Comparison of ENCODE assay signal across 8 cellular contexts in genomic region chr1:234875953-234876814, GRCh38.
DNase-seq lines count a peak whose midpoint lies in the region; ATAC-seq and TF ChIP-seq lines count a peak whose summit lies in the region.

No MANE protein-coding gene starts in this region.

- H3K9ac ChIP-seq in liver (ENCODE audit: low read depth in 1 of 2, low read length in 2 of 2): peak overlapping the region in 1 of 2 donors; percentile 61

- H3K27me3 ChIP-seq in liver (ENCODE audit: control insufficient read depth in 4 of 4, insufficient read depth in 4 of 4, low read length in 3 of 4) (no peaks in the 10 kb centered on the region), upper lobe of right lung (no peaks in the 10 kb centered on the region)

- H3K27me3 Mint-ChIP-seq in activated T-cell treated with anti-CD3 and anti-CD28 coated beads, Interleukin-2, amount 50 U/mL, for 4 hours (ENCODE audit: low read depth): no peaks in the 10 kb centered on the region

- H3K9me3 ChIP-seq in liver (ENCODE audit: control insufficient read depth in 4 of 4, low read length in 3 of 4) (no peaks in the 10 kb centered on the region), upper lobe of right lung (no peaks in the 10 kb centered on the region)

- H3K4me3 Mint-ChIP-seq in activated T-cell treated with anti-CD3 and anti-CD28 coated beads, Interleukin-2, amount 50 U/mL, for 4 hours: no peak overlapping the region

- peak; percentile 42 to 58 for ATAC-seq in activated T-cell treated with anti-CD3 and anti-CD28 coated beads, Interleukin-2, amount 50 U/mL, for 4 hours
- ATAC-seq in upper lobe of right lung (peak; percentile 80), HG02798 (IDR thresholded peaks at IDR 0.05; ENCODE audit: poor library complexity, unreplicated experiment) (no peak), GM18861 (IDR thresholded peaks at IDR 0.05; ENCODE audit: unreplicated experiment) (no peak)

- peak; percentile 37 to 50 (median 38) for DNase-seq in stimulated activated CD4-positive, alpha-beta T cell treated with anti-CD3 and anti-CD28 coated beads, Interleukin-12 subunit alpha, Interleukin-12 subunit beta, amount 100 ng/mL, for 48 hours (ENCODE audit: low read depth in 2 of 3, low spot score in 1 of 3)
- DNase-seq in stimulated activated CD4-positive, alpha-beta T cell treated with anti-CD3 and anti-CD28 coated beads, Interleukin-4, amount 100 ng/mL, for 1 hour: no peak
- no peak for DNase-seq in activated T-cell treated with anti-CD3 and anti-CD28 coated beads, Interleukin-2, amount 50 U/mL, for 4 hours
- DNase-seq in upper lobe of right lung (peak; percentile 66), NCI-H187 treated with DMSO at 0.1 percent for 48 hours (lab: John Stamatoyannopoulos, UW) (no peak)

- 25% methylated on average over 15 of the region's 15 CpGs for WGBS in liver

- no peak for TF ChIP-seq CTCF in liver (IDR thresholded peaks at IDR 0.05; ENCODE audit: low read depth, low read length, missing input control)
- TF ChIP-seq CTCF in upper lobe of right lung (IDR thresholded peaks at IDR 0.05): no peak

- H3K36me3 Mint-ChIP-seq in activated T-cell treated with anti-CD3 and anti-CD28 coated beads, Interleukin-2, amount 50 U/mL, for 4 hours (ENCODE audit: insufficient read depth): no peaks in the 10 kb centered on the region

- H3K4me3 ChIP-seq in liver (ENCODE audit: low read depth in 1 of 3, low read length in 3 of 3) (no peak overlapping the region), upper lobe of right lung (no peak overlapping the region)

- H3K4me1 ChIP-seq in liver (ENCODE audit: control insufficient read depth in 4 of 4, insufficient read depth in 4 of 4, low read length in 3 of 4) (peaks cover 13 to 35% (median 20%) of the 10 kb centered on the region in 4 donors), upper lobe of right lung (peaks cover 25% of the 10 kb centered on the region)

- no peaks in the 10 kb centered on the region for H3K9me3 Mint-ChIP-seq in activated T-cell treated with anti-CD3 and anti-CD28 coated beads, Interleukin-2, amount 50 U/mL, for 4 hours

- TF ChIP-seq RAD21 in liver (IDR thresholded peaks at IDR 0.05): peak; percentile 71 to 81

- intact Hi-C loops in upper lobe of right lung (cut with DNase I): no loop called here

- no peaks in the 10 kb centered on the region for H3K36me3 ChIP-seq in liver (ENCODE audit: control insufficient read depth in 4 of 4, insufficient read depth in 3 of 4, low read depth in 1 of 4, low read length in 3 of 4)
- no peaks in the 10 kb centered on the region for H3K36me3 ChIP-seq in upper lobe of right lung

- H3K27ac ChIP-seq in liver (ENCODE audit: low read depth in 1 of 2, low read length in 2 of 2) (peak overlapping the region; percentile 97 to 99), upper lobe of right lung (peak overlapping the region; percentile 85)

- H3K4me1 Mint-ChIP-seq in activated T-cell treated with anti-CD3 and anti-CD28 coated beads, Interleukin-2, amount 50 U/mL, for 4 hours (ENCODE audit: low read depth): peaks cover 20% of the 10 kb centered on the region

TF ChIP-seq in liver, 16 proteins besides CTCF, POLR2A, EP300 and RAD21:
- TF ChIP-seq HNF4G (IDR thresholded peaks at IDR 0.05) (peak; percentile 80), EGR1 (IDR thresholded peaks at IDR 0.05; ENCODE audit: low read depth in 2 of 2) (peak; percentile 75 to 77), FOXA1 (IDR thresholded peaks at IDR 0.05) (peak; percentile 86), FOXA2 (IDR thresholded peaks at IDR 0.05) (peak; percentile 82), YY1 (IDR thresholded peaks at IDR 0.05) (peak; percentile 75), GABPA (IDR thresholded peaks at IDR 0.05 in 1 of 2, conservative IDR thresholded peaks at IDR 0.05 in 1 of 2) (peak; percentile 21 to 41), MAX (IDR thresholded peaks at IDR 0.05) (peak; percentile 89), SP1 (IDR thresholded peaks at IDR 0.05) (peak; percentile 93), JUND (IDR thresholded peaks at IDR 0.05) (peak; percentile 93 to 96), HNF4A (conservative IDR thresholded peaks at IDR 0.05) (peak; percentile 93 to 94), ATF3 (IDR thresholded peaks at IDR 0.05) (peak; percentile 75), TAF1 (conservative IDR thresholded peaks at IDR 0.05) (peak; percentile 94), RXRA (IDR thresholded peaks at IDR 0.05) (peak; percentile 97 to 99), NR2F2 (IDR thresholded peaks at IDR 0.05) (peak; percentile 97)
- TF ChIP-seq, protein P1, sequence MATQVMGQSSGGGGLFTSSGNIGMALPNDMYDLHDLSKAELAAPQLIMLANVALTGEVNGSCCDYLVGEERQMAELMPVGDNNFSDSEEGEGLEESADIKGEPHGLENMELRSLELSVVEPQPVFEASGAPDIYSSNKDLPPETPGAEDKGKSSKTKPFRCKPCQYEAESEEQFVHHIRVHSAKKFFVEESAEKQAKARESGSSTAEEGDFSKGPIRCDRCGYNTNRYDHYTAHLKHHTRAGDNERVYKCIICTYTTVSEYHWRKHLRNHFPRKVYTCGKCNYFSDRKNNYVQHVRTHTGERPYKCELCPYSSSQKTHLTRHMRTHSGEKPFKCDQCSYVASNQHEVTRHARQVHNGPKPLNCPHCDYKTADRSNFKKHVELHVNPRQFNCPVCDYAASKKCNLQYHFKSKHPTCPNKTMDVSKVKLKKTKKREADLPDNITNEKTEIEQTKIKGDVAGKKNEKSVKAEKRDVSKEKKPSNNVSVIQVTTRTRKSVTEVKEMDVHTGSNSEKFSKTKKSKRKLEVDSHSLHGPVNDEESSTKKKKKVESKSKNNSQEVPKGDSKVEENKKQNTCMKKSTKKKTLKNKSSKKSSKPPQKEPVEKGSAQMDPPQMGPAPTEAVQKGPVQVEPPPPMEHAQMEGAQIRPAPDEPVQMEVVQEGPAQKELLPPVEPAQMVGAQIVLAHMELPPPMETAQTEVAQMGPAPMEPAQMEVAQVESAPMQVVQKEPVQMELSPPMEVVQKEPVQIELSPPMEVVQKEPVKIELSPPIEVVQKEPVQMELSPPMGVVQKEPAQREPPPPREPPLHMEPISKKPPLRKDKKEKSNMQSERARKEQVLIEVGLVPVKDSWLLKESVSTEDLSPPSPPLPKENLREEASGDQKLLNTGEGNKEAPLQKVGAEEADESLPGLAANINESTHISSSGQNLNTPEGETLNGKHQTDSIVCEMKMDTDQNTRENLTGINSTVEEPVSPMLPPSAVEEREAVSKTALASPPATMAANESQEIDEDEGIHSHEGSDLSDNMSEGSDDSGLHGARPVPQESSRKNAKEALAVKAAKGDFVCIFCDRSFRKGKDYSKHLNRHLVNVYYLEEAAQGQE (IDR thresholded peaks at IDR 0.05): peak; percentile 76
- TF ChIP-seq, protein P2, sequence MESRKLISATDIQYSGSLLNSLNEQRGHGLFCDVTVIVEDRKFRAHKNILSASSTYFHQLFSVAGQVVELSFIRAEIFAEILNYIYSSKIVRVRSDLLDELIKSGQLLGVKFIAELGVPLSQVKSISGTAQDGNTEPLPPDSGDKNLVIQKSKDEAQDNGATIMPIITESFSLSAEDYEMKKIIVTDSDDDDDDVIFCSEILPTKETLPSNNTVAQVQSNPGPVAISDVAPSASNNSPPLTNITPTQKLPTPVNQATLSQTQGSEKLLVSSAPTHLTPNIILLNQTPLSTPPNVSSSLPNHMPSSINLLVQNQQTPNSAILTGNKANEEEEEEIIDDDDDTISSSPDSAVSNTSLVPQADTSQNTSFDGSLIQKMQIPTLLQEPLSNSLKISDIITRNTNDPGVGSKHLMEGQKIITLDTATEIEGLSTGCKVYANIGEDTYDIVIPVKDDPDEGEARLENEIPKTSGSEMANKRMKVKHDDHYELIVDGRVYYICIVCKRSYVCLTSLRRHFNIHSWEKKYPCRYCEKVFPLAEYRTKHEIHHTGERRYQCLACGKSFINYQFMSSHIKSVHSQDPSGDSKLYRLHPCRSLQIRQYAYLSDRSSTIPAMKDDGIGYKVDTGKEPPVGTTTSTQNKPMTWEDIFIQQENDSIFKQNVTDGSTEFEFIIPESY (IDR thresholded peaks at IDR 0.05): peak; percentile 73

Comparison
In these comparisons a context has a peak if more than half of its experiments do, and no peak if none do; other contexts are left out.
1. DNase-seq: peak in stimulated activated CD4-positive, alpha-beta T cell treated with anti-CD3 and anti-CD28 coated beads, Interleukin-12 subunit alpha, Interleukin-12 subunit beta, amount 100 ng/mL, for 48 hours (3 of 3) and upper lobe of right lung (single experiment); none in stimulated activated CD4-positive, alpha-beta T cell treated with anti-CD3 and anti-CD28 coated beads, Interleukin-4, amount 100 ng/mL, for 1 hour (single experiment), activated T-cell treated with anti-CD3 and anti-CD28 coated beads, Interleukin-2, amount 50 U/mL, for 4 hours (single experiment) and NCI-H187 treated with DMSO at 0.1 percent for 48 hours (single experiment).
2. ATAC-seq: peak in activated T-cell treated with anti-CD3 and anti-CD28 coated beads, Interleukin-2, amount 50 U/mL, for 4 hours (2 of 2) and upper lobe of right lung (single experiment); none in HG02798 (single experiment) and GM18861 (single experiment).